ENCODE assay signal across 10 cellular contexts in genomic region chr6:37005061-37005810, GRCh38. TPM values are rescaled to one million over a fixed set of nuclear protein-coding genes. Genes with fewer than 3 reads are reported as not detected.
DNase-seq lines count a peak whose midpoint lies in the region; ATAC-seq, FAIRE-seq and TF ChIP-seq lines count a peak whose summit lies in the region.
"Had no signal": no experiment of that assay in that cellular context is flagged by ENCODE, and none has a peak within 500 bp of the region (broad histone marks: within the 10 kb centered on the region; RNA-seq: fewer than 3 reads in every experiment).

FGD2 (plus strand) TSS chr6:37005655; CDS start chr6:37005818, 163 bp downstream.

- H3K9me1 ChIP-seq in K562 (ENCODE audit: control insufficient read depth, insufficient read depth, low read length), result no peaks in the 10 kb centered on the region

- peak; percentile 89 for FAIRE-seq in K562 (lab: Jason Lieb, UNC)

- H3K9ac ChIP-seq in K562 (ENCODE audit: insufficient read depth in 1 of 2, low read depth in 2 of 2, low read length in 2 of 2) (peak within 1 kb of the TSS in 1 of 2 experiments; percentile 81; a peak in 2 of 4 replicates), H9 (ENCODE audit: extremely low read depth, insufficient read length, low read length) (no peak within 1 kb of the TSS)

- H3K4me1 ChIP-seq in K562 (replicated peaks in 1 of 2; ENCODE audit: control insufficient read depth in 2 of 2, insufficient read depth in 2 of 2, low read length in 2 of 2) (peaks cover 2 to 12% of the 10 kb centered on the region in 2 experiments; a peak in 3 of 5 replicates), psoas muscle (no peaks in the 10 kb centered on the region), H9 (ENCODE audit: insufficient read depth, low read length) (no peaks in the 10 kb centered on the region)

- H3K9me3 ChIP-seq in K562 (replicated peaks; ENCODE audit: control insufficient read depth, insufficient read depth, low read depth, low read length) (no peaks in the 10 kb centered on the region), psoas muscle (no peaks in the 10 kb centered on the region), H9 (ENCODE audit: control insufficient read depth, low read depth, low read length) (no peaks in the 10 kb centered on the region)
- H3K9me3 ChIP-seq: neutrophil had no signal

- H3K4me1 Mint-ChIP-seq in H9, result no peaks in the 10 kb centered on the region

- H2BK20ac ChIP-seq in H9 (ENCODE audit: low read depth, low read length, poor library complexity, severe bottlenecking), result no peak within 1 kb of the TSS

- no TSS peak for BruUV-seq in K562 (replicated peaks; lab: Mats Ljungman, UMichigan)

- intact Hi-C loops in K562 (cut with micrococcal nuclease) (loop anchor here (10.0 kb wide), 1 partner anchor 390 kb away; no protein-coding TSS in a partner anchor), psoas muscle (cut with DNase I) (no loop called here)

- no peak within 1 kb of the TSS for H2BK120ac ChIP-seq in H9 (ENCODE audit: low read depth, low read length, poor library complexity, severe bottlenecking)

- H3K79me2 ChIP-seq in K562 (ENCODE audit: control insufficient read depth, insufficient read depth, low read length) (no peaks in the 10 kb centered on the region), H9 (ENCODE audit: insufficient read depth, low read length) (no peaks in the 10 kb centered on the region)

- WGBS in K562 (ENCODE audit: insufficient coverage, low coverage, missing lambda C conversion rate), result 37% methylated on average over 14 of the region's 14 CpGs
- 70 to 84% (median 77%) methylated on average over 14 of the region's 14 CpGs for WGBS in psoas muscle, 3 donors
- WGBS in H9 (ENCODE audit: extremely low coverage, insufficient read length, low lambda C conversion rate), result no CpG with 5 or more reads among the region's 14 CpGs

- TF ChIP-seq CTCF in K562 (IDR thresholded peaks at IDR 0.05 in 2 of 3, conservative IDR thresholded peaks at IDR 0.05 in 1 of 3; ENCODE audit: insufficient read depth in 2 of 3, low read depth in 1 of 3, low read length in 3 of 3), result no peak
- no peak for TF ChIP-seq CTCF in psoas muscle (IDR thresholded peaks at IDR 0.05)
- no peak for TF ChIP-seq CTCF in H9 (conservative IDR thresholded peaks at IDR 0.05)

- no peak within 1 kb of the TSS for H3K27ac ChIP-seq in K562 (ENCODE audit: extremely low read depth, low read depth, low read length)
- H3K27ac ChIP-seq in psoas muscle, result no peak within 1 kb of the TSS
- no peak within 1 kb of the TSS for H3K27ac ChIP-seq in H9 (ENCODE audit: insufficient read length, low read depth, low read length)
- H3K27ac ChIP-seq: neutrophil had no signal

- H4K91ac ChIP-seq in H9 (ENCODE audit: insufficient read length, low read depth, low read length), result no peak within 1 kb of the TSS

- no peak within 1 kb of the TSS; a peak in 1 of 7 replicates for H3K27ac Mint-ChIP-seq in H9
- H3K27ac Mint-ChIP-seq: activated naive CD4-positive, alpha-beta T cell treated with anti-CD3 and anti-CD28 coated beads, Interleukin-2, amount 50 U/mL, for 24 hours had no signal

- H2AFZ ChIP-seq in K562 (ENCODE audit: low read depth, low read length) (no peak within 1 kb of the TSS), H9 (ENCODE audit: low read length) (no peak within 1 kb of the TSS)

- H2BK5ac ChIP-seq in H9 (ENCODE audit: insufficient read length, low read length), result no peak within 1 kb of the TSS

- H3K36me3 ChIP-seq in K562 (ENCODE audit: control insufficient read depth, insufficient read depth, low read length), result no peaks in the 10 kb centered on the region
- no peaks in the 10 kb centered on the region for H3K36me3 ChIP-seq in psoas muscle (ENCODE audit: insufficient read depth in 1 of 2, low read depth in 1 of 2)
- H3K36me3 ChIP-seq: neutrophil had no signal

- no peak within 1 kb of the TSS for H3T11ph ChIP-seq in H9 (ENCODE audit: low read length)

- no peak within 1 kb of the TSS for H3K23ac ChIP-seq in H9 (ENCODE audit: insufficient read length, low read depth, low read length)

- H2BK15ac ChIP-seq in H9 (ENCODE audit: low read depth, low read length), result no peak within 1 kb of the TSS; the same call in 1 of the 2 replicates

- H3K9me3 Mint-ChIP-seq in H9, result peaks cover 0 to 3% of the 10 kb centered on the region in 2 experiments; a peak in 2 of 5 replicates
- H3K9me3 Mint-ChIP-seq: activated naive CD4-positive, alpha-beta T cell treated with anti-CD3 and anti-CD28 coated beads, Interleukin-2, amount 50 U/mL, for 24 hours had no signal

- CTCF ChIA-PET in K562 (lab: Yijun Ruan, JAX; ENCODE audit: low intra/inter-chr PET ratio), result no interaction called here

- peak; percentile 60 for ATAC-seq in GM19372 (IDR thresholded peaks at IDR 0.05; ENCODE audit: low read depth, unreplicated experiment)
- ATAC-seq in HG03432 (IDR thresholded peaks at IDR 0.05; ENCODE audit: unreplicated experiment), result peak; percentile 65
- peak; percentile 84 for ATAC-seq in K562
- ATAC-seq in psoas muscle, result no peak

- H3K23me2 ChIP-seq in H9 (ENCODE audit: insufficient read length, low read depth, low read length, poor library complexity, severe bottlenecking), result no peaks in the 10 kb centered on the region

- DNase-seq in CMK (ENCODE audit: low read depth), result peak; percentile 34
- DNase-seq in K562 (ENCODE audit: extremely low read depth in 1 of 4, low spot score in 3 of 4), result peak; percentile 54 to 65 (median 62)
- no peak for DNase-seq in psoas muscle
- no peak for DNase-seq in DMS53 treated with DMSO at 0.1 percent for 48 hours (lab: John Stamatoyannopoulos, UW; ENCODE audit: unreplicated experiment)
- no peak for DNase-seq in H9
- DNase-seq in hepatic stellate cell (ENCODE audit: low spot score), result no peak

- H3K4me3 Mint-ChIP-seq in H9, result no peak within 1 kb of the TSS
- H3K4me3 Mint-ChIP-seq: activated naive CD4-positive, alpha-beta T cell treated with anti-CD3 and anti-CD28 coated beads, Interleukin-2, amount 50 U/mL, for 24 hours had no signal

- no peak within 1 kb of the TSS for H3K14ac ChIP-seq in H9 (ENCODE audit: insufficient read depth, low read length)

- no peak for TF ChIP-seq EP300 in K562 (IDR thresholded peaks at IDR 0.05; ENCODE audit: low read length)

- in situ Hi-C loops in K562 (cut with MboI), result loop anchor here (25.0 kb wide), 1 partner anchor 1482 kb away; no protein-coding TSS in a partner anchor

- H3K56ac ChIP-seq in H9 (ENCODE audit: insufficient read length, low read depth, low read length), result no peak within 1 kb of the TSS

- peaks cover 6% of the 10 kb centered on the region; the same call in 1 of the 2 replicates for H3K27me3 Mint-ChIP-seq in H9 (ENCODE audit: low read depth)
- H3K27me3 Mint-ChIP-seq: activated naive CD4-positive, alpha-beta T cell treated with anti-CD3 and anti-CD28 coated beads, Interleukin-2, amount 50 U/mL, for 24 hours had no signal

- no peaks in the 10 kb centered on the region for H3K79me1 ChIP-seq in H9 (ENCODE audit: insufficient read depth, low read depth, low read length, poor library complexity, severe bottlenecking)

- POLR2A ChIA-PET in K562 (lab: Yijun Ruan, JAX), result interaction anchor here (0.6 to 1.5 kb wide), 5 partner anchors 9 to 549 kb away, joined by 3 read pairs; no protein-coding TSS in a partner anchor

- H4K20me1 ChIP-seq in K562 (replicated peaks; ENCODE audit: control insufficient read depth, insufficient read depth, low read length), result peaks cover 3% of the 10 kb centered on the region; the same call in 1 of the 2 replicates
- H4K20me1 ChIP-seq in H9 (ENCODE audit: control insufficient read depth, insufficient read depth, insufficient read length), result no peaks in the 10 kb centered on the region

- no peak for TF ChIP-seq RAD21 in K562 (CRISPR knock-in tag; conservative IDR thresholded peaks at IDR 0.05 in 1 of 2, IDR thresholded peaks at IDR 0.05 in 1 of 2)

- H3K4me2 ChIP-seq in K562 (ENCODE audit: insufficient read depth, low read length) (peak within 1 kb of the TSS; percentile 0; the same call in 1 of the 2 replicates), H9 (ENCODE audit: insufficient read depth, insufficient read length, low read length) (no peak within 1 kb of the TSS)

- H3K4me3 ChIP-seq in K562 (no peak within 1 kb of the TSS), psoas muscle (peak within 1 kb of the TSS; percentile 26)

- no peak for TF ChIP-seq POLR2A in K562 (conservative IDR thresholded peaks at IDR 0.05)

- H3K27me3 ChIP-seq in K562 (ENCODE audit: control insufficient read depth in 2 of 2, insufficient read depth in 2 of 2, low read length in 2 of 2) (peaks cover 25 to 62% of the 10 kb centered on the region in 2 experiments), psoas muscle (ENCODE audit: insufficient read depth in 3 of 3, low read length in 2 of 3) (no peaks in the 10 kb centered on the region), H9 (ENCODE audit: insufficient read depth, low read length) (no peaks in the 10 kb centered on the region)
- H3K27me3 ChIP-seq: neutrophil had no signal

- H2BK12ac ChIP-seq in H9 (ENCODE audit: insufficient read length, low read depth, low read length), result no peak within 1 kb of the TSS

- no peaks in the 10 kb centered on the region for H3K36me3 Mint-ChIP-seq in H9 (ENCODE audit: insufficient read depth in 1 of 3, low read depth in 3 of 3)
- H3K36me3 Mint-ChIP-seq: activated naive CD4-positive, alpha-beta T cell treated with anti-CD3 and anti-CD28 coated beads, Interleukin-2, amount 50 U/mL, for 24 hours had no signal

- H2AK5ac ChIP-seq in H9 (ENCODE audit: insufficient read length, low read length), result no peak within 1 kb of the TSS

- no peak within 1 kb of the TSS for H3K4ac ChIP-seq in H9 (ENCODE audit: low read depth, low read length)

- H4K8ac ChIP-seq in H9 (replicated peaks; ENCODE audit: insufficient read length, low read depth, low read length), result no peak within 1 kb of the TSS

- no peak within 1 kb of the TSS for H4K5ac ChIP-seq in H9 (ENCODE audit: insufficient read length, low read depth, low read length)

- no peak within 1 kb of the TSS for H3K18ac ChIP-seq in H9 (ENCODE audit: insufficient read length, low read depth, low read length)

RNA-seq across cellular contexts. Expression of gene FGD2, which starts in this region (rescaled TPM):
- 0.30 and 0.49 TPM in 2 replicates for total RNA-seq in K562 (2011; cell fraction: chromatin; rRNA removed; ENCODE audit: low replicate concordance)
- total RNA-seq in K562 (2011; cell fraction: nucleolus; rRNA removed), result 0.13 TPM in 1 of 2 replicates, not detected in the other
- total RNA-seq in K562 (2011; cell fraction: nucleoplasm; rRNA removed), result 0.37 TPM in 1 of 2 replicates, not detected in the other
- total RNA-seq in K562 (2014; rRNA removed) (0.04 TPM in 1 of 2 replicates, not detected in the other), K562 (2014; rRNA removed; fragmentation: Illumina TruSeq; extraction: Trizol) (not detected in 2 replicates), K562 (2015; rRNA removed; fragmentation: Illumina TruSeq; extraction: Trizol) (0.15 TPM in 1 of 2 replicates, not detected in the other), K562 (2021) (0.13 TPM in 1 of 2 replicates, not detected in the other), psoas muscle (1 to 10 TPM; 1.7 to 4.2 (median 3.1) TPM), H9 (2021) (0.09 and 0.13 TPM in 2 replicates)
- polyA plus RNA-seq in K562 (2011; rRNA removed) (0.04 TPM in 1 of 2 replicates, not detected in the other), K562 (2014; fragmentation: Illumina TruSeq; extraction: Trizol) (not detected in 2 replicates), K562 (2014; fragmentation: Nextera tagmentation; extraction: Ambion mirVana) (not detected), K562 (2014; rRNA removed) (0.09 TPM in 1 of 2 replicates, not detected in the other), psoas muscle (1 to 10 TPM in 1 of 3 donors, under 1 TPM in 2; 0.75 to 1.5 (median 0.92) TPM)
- polyA plus RNA-seq in K562 (2011; cell fraction: cytosol; rRNA removed), result 0.04 and 0.06 TPM in 2 replicates
- 0.15 and 0.44 TPM in 2 replicates for polyA plus RNA-seq in K562 (2011; cell fraction: nucleus; rRNA removed)
- 0.17 and 0.42 TPM in 2 replicates for polyA plus RNA-seq in K562 (2012)
- 0.03 TPM in 1 of 2 replicates, not detected in the other for polyA minus RNA-seq in K562 (2011; rRNA and poly(A)+ RNA removed)
- polyA minus RNA-seq in K562 (2011; cell fraction: cytosol; rRNA and poly(A)+ RNA removed), result not detected in 2 replicates
- polyA minus RNA-seq in K562 (2011; cell fraction: nucleus; rRNA and poly(A)+ RNA removed), result 0.33 TPM in 1 of 2 replicates, not detected in the other

Comparison
In these comparisons a context has a peak if more than half of its experiments do, and no peak if none do; other contexts are left out.
1. Peak in DNase-seq, ATAC-seq and H3K4me2 ChIP-seq in K562; RNA of the gene not detected or under 1 TPM.
2. ATAC-seq: peak in GM19372 (single experiment) and HG03432 (single experiment); none in psoas muscle (0 of 4).